ENCODE assay signal across 2 cellular contexts in the genomic region with DNA sequence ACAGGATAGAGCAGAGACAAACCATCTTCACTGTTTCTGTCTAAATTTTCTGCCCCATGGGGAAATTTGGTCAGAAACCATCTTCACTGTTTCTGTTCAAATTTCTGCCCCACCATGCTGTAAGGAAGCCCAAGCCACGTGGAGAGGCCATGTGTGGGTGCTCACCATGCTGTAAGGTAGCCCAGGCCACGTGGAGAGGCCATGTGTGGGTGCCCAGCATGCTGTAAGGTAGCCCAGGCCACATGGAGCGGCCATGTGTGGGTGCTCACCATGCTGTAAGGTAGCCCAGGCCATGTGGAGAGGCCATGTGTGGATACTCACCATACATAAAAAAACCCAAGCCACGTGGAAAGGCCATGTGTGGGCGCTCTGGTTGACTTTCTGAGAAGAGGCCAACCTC.
TF ChIP-seq lines count a peak whose summit lies in the region.

No MANE protein-coding gene starts in this region.

TF ChIP-seq in HepG2, 621 proteins besides CTCF, POLR2A, EP300 and RAD21:
- no peak for TF ChIP-seq ZNF383 (CRISPR knock-in tag; IDR thresholded peaks at IDR 0.05; ENCODE audit: borderline replicate concordance)
- TF ChIP-seq, protein P1, sequence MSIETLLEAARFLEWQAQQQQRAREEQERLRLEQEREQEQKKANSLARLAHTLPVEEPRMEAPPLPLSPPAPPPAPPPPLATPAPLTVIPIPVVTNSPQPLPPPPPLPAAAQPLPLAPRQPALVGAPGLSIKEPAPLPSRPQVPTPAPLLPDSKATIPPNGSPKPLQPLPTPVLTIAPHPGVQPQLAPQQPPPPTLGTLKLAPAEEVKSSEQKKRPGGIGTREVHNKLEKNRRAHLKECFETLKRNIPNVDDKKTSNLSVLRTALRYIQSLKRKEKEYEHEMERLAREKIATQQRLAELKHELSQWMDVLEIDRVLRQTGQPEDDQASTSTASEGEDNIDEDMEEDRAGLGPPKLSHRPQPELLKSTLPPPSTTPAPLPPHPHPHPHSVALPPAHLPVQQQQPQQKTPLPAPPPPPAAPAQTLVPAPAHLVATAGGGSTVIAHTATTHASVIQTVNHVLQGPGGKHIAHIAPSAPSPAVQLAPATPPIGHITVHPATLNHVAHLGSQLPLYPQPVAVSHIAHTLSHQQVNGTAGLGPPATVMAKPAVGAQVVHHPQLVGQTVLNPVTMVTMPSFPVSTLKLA (IDR thresholded peaks at IDR 0.05) = peak; percentile 96

TF ChIP-seq in H1, 55 proteins besides CTCF, POLR2A, EP300 and RAD21:
- no peak for TF ChIP-seq SRF (IDR thresholded peaks at IDR 0.05; ENCODE audit: low read depth, low read length)
- no peak for TF ChIP-seq SP4 (IDR thresholded peaks at IDR 0.05; ENCODE audit: low read length)
- no peak for TF ChIP-seq RXRA (IDR thresholded peaks at IDR 0.05; ENCODE audit: insufficient read depth, low read depth, low read length)
- TF ChIP-seq, protein P2, sequence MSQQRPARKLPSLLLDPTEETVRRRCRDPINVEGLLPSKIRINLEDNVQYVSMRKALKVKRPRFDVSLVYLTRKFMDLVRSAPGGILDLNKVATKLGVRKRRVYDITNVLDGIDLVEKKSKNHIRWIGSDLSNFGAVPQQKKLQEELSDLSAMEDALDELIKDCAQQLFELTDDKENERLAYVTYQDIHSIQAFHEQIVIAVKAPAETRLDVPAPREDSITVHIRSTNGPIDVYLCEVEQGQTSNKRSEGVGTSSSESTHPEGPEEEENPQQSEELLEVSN (IDR thresholded peaks at IDR 0.05) = no peak
- no peak for TF ChIP-seq FOSL1 (IDR thresholded peaks at IDR 0.05; ENCODE audit: insufficient read depth, low read depth, low read length)
- TF ChIP-seq SUZ12 (IDR thresholded peaks at IDR 0.05; ENCODE audit: low read length) = no peak
- no peak for TF ChIP-seq TBP (IDR thresholded peaks at IDR 0.05; ENCODE audit: low read depth, low read length)
- TF ChIP-seq ASH2L (IDR thresholded peaks at IDR 0.05; ENCODE audit: low read length) = no peak
- TF ChIP-seq SP2 (IDR thresholded peaks at IDR 0.05; ENCODE audit: low read length) = no peak
- TF ChIP-seq POU5F1 (IDR thresholded peaks at IDR 0.05; ENCODE audit: low read depth, low read length) = no peak
- TF ChIP-seq HDAC2 (IDR thresholded peaks at IDR 0.05; ENCODE audit: borderline replicate concordance in 1 of 2, low read depth in 2 of 2, low read length in 2 of 2) = no peak
- TF ChIP-seq SIRT6 (IDR thresholded peaks at IDR 0.05; ENCODE audit: low read length) = no peak
- no peak for TF ChIP-seq CBX8 (IDR thresholded peaks at IDR 0.05; ENCODE audit: borderline replicate concordance, low read depth, low read length)
- TF ChIP-seq POLR2AphosphoS5 (IDR thresholded peaks at IDR 0.05; ENCODE audit: low read depth, low read length) = no peak
- TF ChIP-seq BCL11A (IDR thresholded peaks at IDR 0.05; ENCODE audit: low read depth in 2 of 2, low read length in 2 of 2) = no peak
